ENCODE assay signal across 21 cellular contexts in the genomic region with DNA sequence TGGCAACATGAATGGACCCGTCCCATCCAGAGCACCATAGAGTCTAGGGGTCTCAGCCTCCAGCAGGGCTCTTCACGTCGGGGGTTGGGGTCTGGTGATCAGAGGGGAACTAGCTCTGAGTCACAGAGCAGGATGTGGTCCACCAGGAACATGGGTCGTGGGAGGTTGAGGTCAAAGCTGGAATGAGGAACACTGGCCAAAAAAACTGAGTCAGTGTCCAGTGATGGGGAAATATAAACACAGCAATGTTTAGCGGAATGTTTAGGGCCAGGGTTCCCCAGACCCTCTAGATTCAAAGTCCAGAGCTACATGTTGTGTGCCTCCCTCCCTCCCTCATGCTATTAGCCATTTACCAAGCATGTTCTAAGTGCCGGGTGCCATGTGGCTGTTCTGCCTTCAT.
DNase-seq lines count a peak whose midpoint lies in the region; ATAC-seq and TF ChIP-seq lines count a peak whose summit lies in the region.
"Had no signal": no experiment of that assay in that cellular context is flagged by ENCODE, and none has a peak within 500 bp of the region (broad histone marks: within the 10 kb centered on the region; RNA-seq: fewer than 3 reads in every experiment).

No MANE protein-coding gene starts in this region.

- peaks cover 49% of the 10 kb centered on the region for H3K4me1 Mint-ChIP-seq in WTC11
- H3K4me1 Mint-ChIP-seq: naive thymus-derived CD8-positive, alpha-beta T cell; stimulated activated effector memory CD8-positive, alpha-beta T cell treated with anti-CD3 and anti-CD28 coated beads, Interleukin-12 subunit alpha, Interleukin-12 subunit beta, amount 100 ng/mL, for 72 hours had no signal

- H3K36me3 Mint-ChIP-seq in WTC11, result peaks cover 10% of the 10 kb centered on the region
- H3K36me3 Mint-ChIP-seq: CD8-positive, alpha-beta T cell; naive thymus-derived CD8-positive, alpha-beta T cell; stimulated activated effector memory CD8-positive, alpha-beta T cell treated with anti-CD3 and anti-CD28 coated beads, Interleukin-12 subunit alpha, Interleukin-12 subunit beta, amount 100 ng/mL, for 72 hours had no signal

- CTCF ChIA-PET in WTC11 (lab: Charles Lee), result interaction anchor here (2.1 to 2.4 kb wide), 2 partner anchors 24 to 122 kb away, joined by 11 to 33 read pairs; no protein-coding TSS in a partner anchor

- peaks cover 6% of the 10 kb centered on the region; the same call in 1 of the 2 replicates for H3K27me3 Mint-ChIP-seq in WTC11 (ENCODE audit: low read depth)

- TF ChIP-seq CTCF in WTC11 (IDR thresholded peaks at IDR 0.05), result no peak
- no peak for TF ChIP-seq CTCF in fibroblast of villous mesenchyme (IDR thresholded peaks at IDR 0.05; ENCODE audit: insufficient read depth, low read depth, low read length)

- no peak overlapping the region for H3K4me3 Mint-ChIP-seq in WTC11
- H3K4me3 Mint-ChIP-seq: CD8-positive, alpha-beta T cell; naive thymus-derived CD8-positive, alpha-beta T cell; stimulated activated effector memory CD8-positive, alpha-beta T cell treated with anti-CD3 and anti-CD28 coated beads, Interleukin-12 subunit alpha, Interleukin-12 subunit beta, amount 100 ng/mL, for 72 hours had no signal

- ATAC-seq in WTC11 (no peak), HG03196 (IDR thresholded peaks at IDR 0.05; ENCODE audit: unreplicated experiment) (no peak)
- ATAC-seq: body of pancreas; CD8-positive, alpha-beta T cell; left lobe of liver; naive thymus-derived CD8-positive, alpha-beta T cell; sciatic nerve had no signal

- H3K9me3 Mint-ChIP-seq in WTC11, result peaks cover 16% of the 10 kb centered on the region
- H3K9me3 Mint-ChIP-seq: activated T-helper 2 cell treated with anti-CD3 and anti-CD28 coated beads, Interferon-gamma antibody, Interleukin-2, Interleukin-4, amounts not matched to agents 10 μg/mL and 5 μg/mL and 100 μg/mL, durations not matched to agents 14 hours and 24 hours and 36 hours; CD8-positive, alpha-beta T cell; naive thymus-derived CD8-positive, alpha-beta T cell; stimulated activated effector memory CD8-positive, alpha-beta T cell treated with anti-CD3 and anti-CD28 coated beads, Interleukin-12 subunit alpha, Interleukin-12 subunit beta, amount 100 ng/mL, for 72 hours had no signal

- peak overlapping the region; percentile 99; the same call in 1 of the 2 replicates for H3K27ac Mint-ChIP-seq in WTC11
- H3K27ac Mint-ChIP-seq: activated T-helper 2 cell treated with anti-CD3 and anti-CD28 coated beads, Interferon-gamma antibody, Interleukin-2, Interleukin-4, amounts not matched to agents 10 μg/mL and 5 μg/mL and 100 μg/mL, durations not matched to agents 14 hours and 24 hours and 36 hours; CD8-positive, alpha-beta T cell; naive thymus-derived CD8-positive, alpha-beta T cell; stimulated activated effector memory CD8-positive, alpha-beta T cell treated with anti-CD3 and anti-CD28 coated beads, Interleukin-12 subunit alpha, Interleukin-12 subunit beta, amount 100 ng/mL, for 72 hours had no signal

- no peak overlapping the region for H3K4me3 ChIP-seq in fibroblast of villous mesenchyme (ENCODE audit: low read depth, low read length)
- H3K4me3 ChIP-seq in skeletal muscle cell (ENCODE audit: low read depth, low read length), result no peak overlapping the region
- H3K4me3 ChIP-seq: body of pancreas, SK-N-MC had no signal

- POLR2A ChIA-PET in WTC11 (lab: Charles Lee), result interaction anchor here (0.6 to 0.7 kb wide), 2 partner anchors 125 to 1835 kb away, joined by 3 read pairs; no protein-coding TSS in a partner anchor

- DNase-seq in GM04503 (ENCODE audit: low read depth), result peak; percentile 56
- DNase-seq in WTC11 (ENCODE audit: low spot score), result no peak
- DNase-seq in fibroblast of villous mesenchyme (ENCODE audit: low read depth), result peak; percentile 81
- DNase-seq in skeletal muscle cell (ENCODE audit: low read depth), result peak; percentile 24
- no peak for DNase-seq in GM19238 (ENCODE audit: insufficient read length, low spot score)
- DNase-seq in NCI-H1694 treated with DMSO at 0.1 percent for 48 hours (lab: John Stamatoyannopoulos, UW), result no peak
- no peak for DNase-seq in superior temporal gyrus (ENCODE audit: extremely low spot score)
- DNase-seq: activated CD4-positive, alpha-beta T cell treated with anti-CD3 and anti-CD28 coated beads, Interleukin-2, amount 50 U/mL, for 48 hours; CD8-positive, alpha-beta T cell; effector CD8-positive, alpha-beta T cell; MM.1S; naive thymus-derived CD8-positive, alpha-beta T cell; NCI-H2171; stimulated activated CD4-positive, alpha-beta T cell treated with anti-CD3 and anti-CD28 coated beads, Interleukin-4, amount 100 ng/mL, for 4 hours had no signal

TF ChIP-seq in WTC11, 78 proteins besides CTCF, POLR2A, EP300 and RAD21:
- TF ChIP-seq PRRX2 (CRISPR knock-in tag; IDR thresholded peaks at IDR 0.05) (no peak), ZNF416 (CRISPR knock-in tag; IDR thresholded peaks at IDR 0.05) (no peak), OVOL2 (CRISPR knock-in tag; IDR thresholded peaks at IDR 0.05; ENCODE audit: borderline replicate concordance) (no peak)
- TF ChIP-seq, protein P1, sequence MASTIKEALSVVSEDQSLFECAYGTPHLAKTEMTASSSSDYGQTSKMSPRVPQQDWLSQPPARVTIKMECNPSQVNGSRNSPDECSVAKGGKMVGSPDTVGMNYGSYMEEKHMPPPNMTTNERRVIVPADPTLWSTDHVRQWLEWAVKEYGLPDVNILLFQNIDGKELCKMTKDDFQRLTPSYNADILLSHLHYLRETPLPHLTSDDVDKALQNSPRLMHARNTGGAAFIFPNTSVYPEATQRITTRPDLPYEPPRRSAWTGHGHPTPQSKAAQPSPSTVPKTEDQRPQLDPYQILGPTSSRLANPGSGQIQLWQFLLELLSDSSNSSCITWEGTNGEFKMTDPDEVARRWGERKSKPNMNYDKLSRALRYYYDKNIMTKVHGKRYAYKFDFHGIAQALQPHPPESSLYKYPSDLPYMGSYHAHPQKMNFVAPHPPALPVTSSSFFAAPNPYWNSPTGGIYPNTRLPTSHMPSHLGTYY (CRISPR knock-in tag; IDR thresholded peaks at IDR 0.05), result no peak

Comparison
In these comparisons a context has a peak if more than half of its experiments do, and no peak if none do; other contexts are left out.
1. DNase-seq: peak in GM04503 (single experiment), fibroblast of villous mesenchyme (single experiment) and skeletal muscle cell (single experiment); none in WTC11 (single experiment), GM19238 (single experiment), NCI-H1694 treated with DMSO at 0.1 percent for 48 hours (single experiment) and superior temporal gyrus (single experiment).